In the genomic region with DNA sequence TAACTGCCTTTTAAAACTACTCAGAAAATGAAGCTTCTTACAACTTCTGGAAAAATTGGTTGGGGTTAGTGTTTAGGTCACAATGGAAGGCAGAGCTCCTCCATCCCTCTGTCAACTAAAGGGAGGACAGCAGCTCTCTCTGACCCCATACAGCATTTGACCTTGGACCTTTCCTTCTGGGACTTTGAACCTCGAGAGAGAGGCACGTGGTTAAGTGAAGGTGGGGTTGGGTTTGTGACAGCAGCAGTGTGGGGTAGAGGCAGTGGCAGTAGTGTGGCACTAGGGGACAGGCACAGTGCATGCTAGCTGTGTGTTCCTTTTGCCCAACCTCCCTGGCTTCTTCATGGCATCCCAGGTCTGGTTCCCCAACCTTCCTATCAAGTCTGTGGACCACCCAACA, we compare ENCODE assay signal across 22 cellular contexts. TPM values are rescaled to one million over a fixed set of nuclear protein-coding genes. Genes with fewer than 3 reads are reported as not detected.
A peak's percentile ranks its signal among the peaks of the same experiment; 100 is the strongest.
DNase-seq lines count a peak whose midpoint lies in the region; ATAC-seq, FAIRE-seq and TF ChIP-seq lines count a peak whose summit lies in the region.
"Had no signal": no experiment of that assay in that cellular context is flagged by ENCODE, and none has a peak within 500 bp of the region (broad histone marks: within the 10 kb centered on the region; RNA-seq: fewer than 3 reads in every experiment).

No MANE protein-coding gene starts in this region.

- H3K4me2 ChIP-seq in GM12878 (ENCODE audit: control insufficient read depth, insufficient read depth): no peak overlapping the region
- H3K4me2 ChIP-seq: KMS-11 had no signal

- no TSS peak for BruUV-seq in GM12878 (replicated peaks; lab: Mats Ljungman, UMichigan)

- no peak overlapping the region for H3K27ac Mint-ChIP-seq in activated naive CD4-positive, alpha-beta T cell treated with anti-CD3 and anti-CD28 coated beads, Interleukin-2, amount 50 U/mL, for 72 hours
- H3K27ac Mint-ChIP-seq in stimulated activated naive CD8-positive, alpha-beta T cell treated with anti-CD3 and anti-CD28 coated beads, Interleukin-15, amount 100 ng/mL, for 72 hours: no peak overlapping the region
- H3K27ac Mint-ChIP-seq: activated naive CD8-positive, alpha-beta T cell treated with anti-CD3 and anti-CD28 coated beads, Interleukin-2, amount 50 U/mL, for 24 hours; T-helper 1 cell treated with Interleukin-12 subunit alpha and Interleukin-12 subunit beta and Interleukin-4 antibody, amounts not matched to agents 30 μg/mL and 1 μg/mL, for 36 hours had no signal

- no peaks in the 10 kb centered on the region for H3K27me3 Mint-ChIP-seq in stimulated activated naive CD8-positive, alpha-beta T cell treated with anti-CD3 and anti-CD28 coated beads, Interleukin-15, amount 100 ng/mL, for 72 hours
- H3K27me3 Mint-ChIP-seq: activated naive CD8-positive, alpha-beta T cell treated with anti-CD3 and anti-CD28 coated beads, Interleukin-2, amount 50 U/mL, for 24 hours; CD8-positive, alpha-beta memory T cell had no signal

- no peak overlapping the region for H2AFZ ChIP-seq in GM12878 (ENCODE audit: control insufficient read depth, low read depth, low read length)

- in situ Hi-C loops in GM12878 (cut with MboI): no loop called here

- H3K27me3 ChIP-seq in GM12878 (replicated peaks in 1 of 2; ENCODE audit: control insufficient read depth in 2 of 2, insufficient read depth in 2 of 2, low read length in 1 of 2): no peaks in the 10 kb centered on the region
- H3K27me3 ChIP-seq: esophagus squamous epithelium had no signal

- peak; percentile 30 to 56 (median 43) for TF ChIP-seq CTCF in GM12878 (IDR thresholded peaks at IDR 0.05 in 2 of 3, conservative IDR thresholded peaks at IDR 0.05 in 1 of 3; ENCODE audit: control insufficient read depth in 2 of 3, extremely low read depth in 1 of 3, insufficient read depth in 1 of 3, low read depth in 3 of 3, low read length in 3 of 3)

- no peaks in the 10 kb centered on the region for H3K79me2 ChIP-seq in GM12878 (ENCODE audit: control insufficient read depth, insufficient read depth, low read length)

- TF ChIP-seq EP300 in GM12878 (IDR thresholded peaks at IDR 0.05; ENCODE audit: borderline replicate concordance in 1 of 2, control insufficient read depth in 1 of 2, low read depth in 2 of 2, low read length in 2 of 2): no peak

- 0% methylated on average over 2 of the region's 2 CpGs for WGBS in GM12878 (ENCODE audit: insufficient coverage, insufficient replicate concordance, low lambda C conversion rate, missing lambda C conversion rate)

- H3K4me3 Mint-ChIP-seq in stimulated activated naive CD8-positive, alpha-beta T cell treated with anti-CD3 and anti-CD28 coated beads, Interleukin-15, amount 100 ng/mL, for 72 hours: no peak overlapping the region
- H3K4me3 Mint-ChIP-seq: activated naive CD8-positive, alpha-beta T cell treated with anti-CD3 and anti-CD28 coated beads, Interleukin-2, amount 50 U/mL, for 24 hours; CD8-positive, alpha-beta memory T cell; T-helper 1 cell treated with Interleukin-12 subunit alpha and Interleukin-12 subunit beta and Interleukin-4 antibody, amounts not matched to agents 30 μg/mL and 1 μg/mL, for 36 hours had no signal

- H3K27ac ChIP-seq in GM12878 (ENCODE audit: control insufficient read depth, insufficient read depth): no peak overlapping the region
- H3K27ac ChIP-seq: esophagus squamous epithelium, HL-60, KMS-11 had no signal

- H4K20me1 ChIP-seq in GM12878 (ENCODE audit: control insufficient read depth, insufficient read depth): no peaks in the 10 kb centered on the region

- POLR2A ChIA-PET in GM12878 (lab: Charles Lee): interaction anchor here (1.5 kb wide), 1 partner anchor 11 kb away, joined by 8 read pairs; no protein-coding TSS in a partner anchor

- no peak for DNase-seq in activated naive CD4-positive, alpha-beta T cell treated with anti-CD3 and anti-CD28 coated beads, Interleukin-2, amount 50 U/mL, for 72 hours (ENCODE audit: low spot score in 2 of 2)
- DNase-seq in activated naive CD4-positive, alpha-beta T cell treated with anti-CD3 and anti-CD28 coated beads, Interleukin-2, amount 50 U/mL, for 16 hours: no peak
- no peak for DNase-seq in GM12878 (ENCODE audit: low read depth, low spot score)
- no peak for DNase-seq in stimulated activated naive CD8-positive, alpha-beta T cell treated with anti-CD3 and anti-CD28 coated beads, Interleukin-15, amount 100 ng/mL, for 72 hours
- DNase-seq in NCI-H1417 (lab: John Stamatoyannopoulos, UW): no peak
- no peak for DNase-seq in activated effector memory CD4-positive, alpha-beta T cell treated with anti-CD3 and anti-CD28 coated beads, Interleukin-2, amount 50 U/mL, for 16 hours
- DNase-seq in activated T-cell treated with anti-CD3 and anti-CD28 coated beads, Interleukin-2, amount 50 U/mL, for 48 hours: no peak
- DNase-seq: activated CD8-positive, alpha-beta memory T cell treated with anti-CD3 and anti-CD28 coated beads, Interleukin-2, amount 50 U/mL, for 4 hours; activated naive CD8-positive, alpha-beta T cell treated with anti-CD3 and anti-CD28 coated beads, Interleukin-2, amount 50 U/mL, for 24 hours; CD8-positive, alpha-beta memory T cell; esophagus squamous epithelium; head of caudate nucleus; islet precursor cell; NCI-H1417 treated with DMSO at 0.1 percent for 48 hours; NCI-H2227 treated with DMSO at 0.1 percent for 48 hours; Right ventricle myocardium superior had no signal

- SMC1A ChIA-PET in GM12878 (lab: Charles Lee; ENCODE audit: uncharacterized antibody, unreplicated experiment): interaction anchor here (0.8 to 3.3 kb wide), 12 partner anchors 11 to 62 kb away, joined by 3 to 26 read pairs (median 6); no protein-coding TSS in a partner anchor

- no peak for TF ChIP-seq POLR2A in GM12878 (IDR thresholded peaks at IDR 0.05; ENCODE audit: low read depth, low read length)

- CTCF ChIA-PET in GM12878 (lab: Yijun Ruan, JAX): interaction anchor here (0.7 to 3.5 kb wide), 17 partner anchors 11 to 99 kb away, joined by 3 to 43 read pairs (median 5); a partner anchor contains a TSS

- H3K9me3 ChIP-seq in GM12878 (replicated peaks; ENCODE audit: control insufficient read depth, insufficient read depth, low read length): no peaks in the 10 kb centered on the region
- H3K9me3 ChIP-seq: esophagus squamous epithelium had no signal

- H3K9ac ChIP-seq in GM12878 (ENCODE audit: control insufficient read depth, insufficient read depth, low read length): no peak overlapping the region
- H3K9ac ChIP-seq: KMS-11 had no signal

- no peak overlapping the region for H3K4me3 ChIP-seq in GM12878
- H3K4me3 ChIP-seq: esophagus squamous epithelium had no signal

- H3K36me3 ChIP-seq in GM12878 (ENCODE audit: control insufficient read depth in 2 of 2, insufficient read depth in 2 of 2, low read length in 1 of 2): no peaks in the 10 kb centered on the region; a peak in 1 of 4 replicates
- H3K36me3 ChIP-seq: esophagus squamous epithelium had no signal

- H3K9me3 Mint-ChIP-seq in activated naive CD4-positive, alpha-beta T cell treated with anti-CD3 and anti-CD28 coated beads, Interleukin-2, amount 50 U/mL, for 72 hours: peaks cover 0 to 3% of the 10 kb centered on the region in 2 donors
- no peaks in the 10 kb centered on the region for H3K9me3 Mint-ChIP-seq in stimulated activated naive CD8-positive, alpha-beta T cell treated with anti-CD3 and anti-CD28 coated beads, Interleukin-15, amount 100 ng/mL, for 72 hours
- H3K9me3 Mint-ChIP-seq: activated naive CD8-positive, alpha-beta T cell treated with anti-CD3 and anti-CD28 coated beads, Interleukin-2, amount 50 U/mL, for 24 hours; CD8-positive, alpha-beta memory T cell; T-helper 1 cell treated with Interleukin-12 subunit alpha and Interleukin-12 subunit beta and Interleukin-4 antibody, amounts not matched to agents 30 μg/mL and 1 μg/mL, for 36 hours had no signal

- FAIRE-seq in GM12878 (lab: Jason Lieb, UNC): no peak
- FAIRE-seq: bronchial epithelial cell, G401.6 had no signal

- peaks cover 2% of the 10 kb centered on the region; the same call in 1 of the 2 replicates for H3K4me1 ChIP-seq in GM12878 (ENCODE audit: control insufficient read depth, insufficient read depth, low read length)

- H3K4me1 Mint-ChIP-seq in stimulated activated naive CD8-positive, alpha-beta T cell treated with anti-CD3 and anti-CD28 coated beads, Interleukin-15, amount 100 ng/mL, for 72 hours: peaks cover 28% of the 10 kb centered on the region

- TF ChIP-seq RAD21 in GM12878 (IDR thresholded peaks at IDR 0.05; ENCODE audit: insufficient read depth, low read depth, low read length): peak; percentile 48

- H3K36me3 Mint-ChIP-seq in activated naive CD4-positive, alpha-beta T cell treated with anti-CD3 and anti-CD28 coated beads, Interleukin-2, amount 50 U/mL, for 72 hours: no peaks in the 10 kb centered on the region
- H3K36me3 Mint-ChIP-seq: CD8-positive, alpha-beta memory T cell had no signal

- peak; percentile 22 to 48 for ATAC-seq in activated naive CD4-positive, alpha-beta T cell treated with anti-CD3 and anti-CD28 coated beads, Interleukin-2, amount 50 U/mL, for 72 hours
- ATAC-seq in HG02642 (IDR thresholded peaks at IDR 0.05; ENCODE audit: poor library complexity, unreplicated experiment) (peak; percentile 40), GM12878 (peak; percentile 69)
- ATAC-seq in stimulated activated naive CD8-positive, alpha-beta T cell treated with anti-CD3 and anti-CD28 coated beads, Interleukin-15, amount 100 ng/mL, for 72 hours: peak; percentile 79
- ATAC-seq: activated naive CD8-positive, alpha-beta T cell treated with anti-CD3 and anti-CD28 coated beads, Interleukin-2, amount 50 U/mL, for 24 hours had no signal

- intact Hi-C loops in GM12878 (cut with micrococcal nuclease; ENCODE audit: unreplicated experiment): loop anchor here (2.0 kb wide), 1 partner anchor 62 kb away; no protein-coding TSS in a partner anchor

- RAD21 ChIA-PET in GM12878 (lab: Charles Lee; ENCODE audit: unreplicated experiment): interaction anchor here (0.8 to 2.4 kb wide), 11 partner anchors 10 to 99 kb away, joined by 3 to 10 read pairs (median 5); no protein-coding TSS in a partner anchor

RNA-seq across cellular contexts. Expression of a gene that starts 9.4 kb away (rescaled TPM):
- 10 to 100 TPM; 46.2 to 76.0 TPM for total RNA-seq in activated naive CD4-positive, alpha-beta T cell treated with anti-CD3 and anti-CD28 coated beads, Interleukin-2, amount 50 U/mL, for 72 hours
- 40.0 and 42.0 TPM in 2 replicates for total RNA-seq in GM12878 (2013; cell fraction: nucleolus; rRNA removed)
- 154 and 174 TPM in 2 replicates for total RNA-seq in GM12878 (2014; rRNA removed)
- total RNA-seq in GM12878 (2014; rRNA removed; fragmentation: Illumina TruSeq; extraction: Trizol): 160 and 164 TPM in 2 replicates
- total RNA-seq in GM12878 (2021): 171 and 172 TPM in 2 replicates
- 52.2 TPM for polyA plus RNA-seq in GM12878 (2011; ENCODE audit: low read depth)
- 150 and 222 TPM in 2 replicates for polyA plus RNA-seq in GM12878 (2011; rRNA removed)
- polyA plus RNA-seq in GM12878 (2011; cell fraction: cytosol; rRNA removed): 70.9 and 74.3 TPM in 2 replicates
- polyA plus RNA-seq in GM12878 (2011; cell fraction: nucleus; rRNA removed): 41.2 and 46.2 TPM in 2 replicates
- polyA plus RNA-seq in GM12878 (2012): 55.8 and 75.4 TPM in 2 replicates
- polyA plus RNA-seq in GM12878 (2014; fragmentation: Illumina TruSeq; extraction: Trizol): 184 and 205 TPM in 2 replicates
- 10 to 100 TPM; 40.7 to 84.7 TPM for polyA plus RNA-seq in GM12878 (2014; fragmentation: Nextera tagmentation; extraction: Ambion mirVana)
- polyA plus RNA-seq in GM12878 (2014; rRNA removed): 107 and 124 TPM in 2 replicates
- polyA plus RNA-seq in GM12878 (2016; fragmentation: Nextera tagmentation; extraction: Ambion mirVana): 100 to 1,000 TPM; 399 to 411 TPM
- polyA minus RNA-seq in GM12878 (2011; rRNA and poly(A)+ RNA removed): 43.8 and 53.7 TPM in 2 replicates
- polyA minus RNA-seq in GM12878 (2011; cell fraction: cytosol; rRNA and poly(A)+ RNA removed): 23.0 and 31.3 TPM in 2 replicates
- polyA minus RNA-seq in GM12878 (2011; cell fraction: nucleus; rRNA and poly(A)+ RNA removed): 18.0 and 35.2 TPM in 2 replicates
